Comparison of ENCODE assay signal across 11 cellular contexts in the genomic region with DNA sequence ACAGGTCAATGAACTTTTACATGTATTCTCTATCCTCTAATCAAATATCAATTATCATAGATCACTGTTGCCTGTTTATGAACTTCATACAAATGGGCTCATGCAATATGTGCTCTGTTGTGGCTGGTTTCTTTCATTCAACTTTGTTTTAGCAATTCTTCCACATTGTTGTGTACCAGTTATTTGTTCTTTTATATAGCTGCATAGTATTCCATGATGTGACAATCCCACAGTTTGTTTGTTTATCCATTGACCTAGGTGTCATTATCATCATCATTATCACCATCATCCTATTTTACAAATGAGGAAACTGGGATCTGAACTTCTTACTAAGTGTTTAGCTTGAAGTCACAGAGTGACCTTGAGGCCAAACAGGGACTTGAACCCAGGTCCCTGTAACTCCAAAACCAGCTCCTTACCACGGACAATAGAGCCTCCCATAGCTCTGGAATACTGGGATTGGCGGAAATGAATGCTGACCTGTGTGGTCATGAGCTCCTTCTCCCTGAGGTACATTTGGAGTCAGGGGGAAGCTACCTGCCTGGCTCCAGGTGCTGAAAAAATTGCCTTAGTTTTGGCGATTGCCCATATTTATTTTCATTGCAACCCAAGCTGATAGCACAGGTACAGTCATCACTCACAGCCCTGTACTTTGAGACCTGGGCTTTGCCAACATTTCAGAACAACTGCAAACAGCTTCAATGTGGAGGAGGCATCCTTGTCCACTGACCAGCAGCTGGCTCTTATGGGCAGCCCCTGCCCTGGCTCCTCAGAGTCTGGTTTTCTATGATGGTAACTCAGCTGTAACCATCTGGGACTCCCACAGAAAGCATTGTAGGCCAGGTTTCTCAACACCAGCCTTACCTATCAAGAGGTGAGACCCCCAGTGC. TPM values are rescaled to one million over a fixed set of nuclear protein-coding genes. Genes with fewer than 3 reads are reported as not detected.
DNase-seq lines count a peak whose midpoint lies in the region; ATAC-seq, FAIRE-seq and TF ChIP-seq lines count a peak whose summit lies in the region.
"Had no signal": no experiment of that assay in that cellular context is flagged by ENCODE, and none has a peak within 500 bp of the region (broad histone marks: within the 10 kb centered on the region; RNA-seq: fewer than 3 reads in every experiment).

No MANE protein-coding gene starts in this region.

- H3K36me3 Mint-ChIP-seq in HFFc6 (ENCODE audit: low read depth) (peaks cover 26% of the 10 kb centered on the region), WTC11 (peaks cover 15% of the 10 kb centered on the region)

- H3K9me3 ChIP-seq in endothelial cell of umbilical vein (replicated peaks; ENCODE audit: control insufficient read depth, insufficient read depth, low read length) (no peaks in the 10 kb centered on the region), osteoblast (ENCODE audit: low read depth, low read length) (no peaks in the 10 kb centered on the region)

- CTCF ChIA-PET in endothelial cell of umbilical vein (lab: Charles Lee): interaction anchor here (0.8 to 3.1 kb wide), 5 partner anchors 12 to 67 kb away, joined by 3 to 18 read pairs (median 6); no protein-coding TSS in a partner anchor
- CTCF ChIA-PET in WTC11 (lab: Charles Lee): interaction anchor here (1.2 kb wide), 1 partner anchor 12 kb away, joined by 4 read pairs; no protein-coding TSS in a partner anchor

- intact Hi-C loops in endothelial cell of umbilical vein (cut with micrococcal nuclease): no loop called here

- H4K20me1 ChIP-seq in endothelial cell of umbilical vein (replicated peaks; ENCODE audit: control insufficient read depth, extremely low read depth, insufficient read depth, low read length) (no peaks in the 10 kb centered on the region), osteoblast (ENCODE audit: insufficient read depth, low read length) (peaks cover 3% of the 10 kb centered on the region)

- no peak for ATAC-seq in WTC11

- H3K27me3 Mint-ChIP-seq in HFFc6 (ENCODE audit: insufficient read depth): peaks cover 39% of the 10 kb centered on the region
- no peaks in the 10 kb centered on the region; the same call in 1 of the 2 replicates for H3K27me3 Mint-ChIP-seq in WTC11 (ENCODE audit: low read depth)

- H3K4me2 ChIP-seq in endothelial cell of umbilical vein (ENCODE audit: insufficient read depth, low read length): no peak overlapping the region
- no peak overlapping the region for H3K4me2 ChIP-seq in osteoblast (ENCODE audit: insufficient read depth, low read length)

- POLR2A ChIA-PET in endothelial cell of umbilical vein (lab: Charles Lee) (interaction anchor here (1.4 to 1.9 kb wide), 2 partner anchors 9 to 101 kb away, joined by 10 to 11 read pairs; a partner anchor contains a TSS), WTC11 (lab: Charles Lee) (no interaction called here)

- H3K9me1 ChIP-seq in endothelial cell of umbilical vein (replicated peaks; ENCODE audit: control insufficient read depth, extremely low read depth, insufficient read depth, low read length): no peaks in the 10 kb centered on the region

- H3K9me3 Mint-ChIP-seq in HFFc6 (peaks cover 4% of the 10 kb centered on the region; the same call in 1 of the 2 replicates), WTC11 (no peaks in the 10 kb centered on the region)

- no TSS peak for BruUV-seq in endothelial cell of umbilical vein (replicated peaks; lab: Mats Ljungman, UMichigan)

- DNase-seq in HFFc6 (no peak), endothelial cell of umbilical vein (ENCODE audit: low read depth, low spot score) (no peak), osteoblast (ENCODE audit: insufficient read length, low spot score, missing footprints) (peak; percentile 23), WTC11 (ENCODE audit: low spot score) (no peak), NCI-H2171 treated with DMSO at 0.1 percent for 48 hours (lab: John Stamatoyannopoulos, UW) (no peak)
- DNase-seq in stimulated activated CD4-positive, alpha-beta T cell treated with anti-CD3 and anti-CD28 coated beads, Interleukin-1b, Interleukin-23, amount 100 ng/mL, for 48 hours: no peak
- DNase-seq in activated effector memory CD4-positive, alpha-beta T cell treated with anti-CD3 and anti-CD28 coated beads, Interleukin-2, amount 50 U/mL, for 16 hours: no peak
- DNase-seq: cortex of kidney, OCI-M1 had no signal

- TF ChIP-seq POLR2A in endothelial cell of umbilical vein (IDR thresholded peaks at IDR 0.05; ENCODE audit: low read depth, low read length): no peak

- FAIRE-seq in endothelial cell of umbilical vein (lab: Jason Lieb, UNC): no peak

- peaks cover 71% of the 10 kb centered on the region for H3K4me1 ChIP-seq in ACC112 (ENCODE audit: control insufficient read depth, insufficient read depth, low read length, unreplicated experiment)
- H3K4me1 ChIP-seq in endothelial cell of umbilical vein (ENCODE audit: control insufficient read depth, extremely low read depth, insufficient read depth, low read length): peaks cover 59% of the 10 kb centered on the region
- peaks cover 53% of the 10 kb centered on the region for H3K4me1 ChIP-seq in osteoblast (ENCODE audit: insufficient read depth, low read length)

- no peak overlapping the region for H3K4me3 Mint-ChIP-seq in HFFc6
- no peak overlapping the region for H3K4me3 Mint-ChIP-seq in WTC11

- dilution Hi-C loops in endothelial cell of umbilical vein (cut with MboI; ENCODE audit: extremely low pct_ligation_motif_present, low sequenced_read_pairs): no loop called here

- H3K9ac ChIP-seq in endothelial cell of umbilical vein (replicated peaks; ENCODE audit: extremely low read depth, insufficient read depth, low read length): no peak overlapping the region

- H3K4me3 ChIP-seq in ACC112 (ENCODE audit: low read depth, low read length): no peak overlapping the region
- H3K4me3 ChIP-seq in endothelial cell of umbilical vein (replicated peaks in 1 of 3; ENCODE audit: insufficient read depth in 1 of 3, low read depth in 1 of 3, low read length in 3 of 3): no peak overlapping the region
- H3K4me3 ChIP-seq in osteoblast (ENCODE audit: insufficient read depth, low read length): no peak overlapping the region

- H3K36me3 ChIP-seq in ACC112 (ENCODE audit: insufficient read depth, low read length): peaks cover 12% of the 10 kb centered on the region
- peaks cover 0 to 7% of the 10 kb centered on the region in 2 experiments for H3K36me3 ChIP-seq in endothelial cell of umbilical vein (ENCODE audit: control insufficient read depth in 2 of 2, extremely low read depth in 1 of 2, insufficient read depth in 2 of 2, low read length in 2 of 2)
- H3K36me3 ChIP-seq in osteoblast (ENCODE audit: insufficient read depth, low read length): peaks cover 19% of the 10 kb centered on the region

- H2AFZ ChIP-seq in ACC112 (ENCODE audit: low read length, unreplicated experiment) (no peak overlapping the region), endothelial cell of umbilical vein (ENCODE audit: low read depth, low read length) (no peak overlapping the region), osteoblast (ENCODE audit: low read length) (no peak overlapping the region)

- TF ChIP-seq CTCF in HFFc6 (IDR thresholded peaks at IDR 0.05) (no peak), endothelial cell of umbilical vein (IDR thresholded peaks at IDR 0.05; ENCODE audit: extremely low read depth in 1 of 2, insufficient read depth in 1 of 2, low read depth in 1 of 2, low read length in 2 of 2) (no peak), osteoblast (IDR thresholded peaks at IDR 0.05; ENCODE audit: extremely low read depth, low read depth, low read length) (no peak), WTC11 (IDR thresholded peaks at IDR 0.05) (no peak)

- H3K4me1 Mint-ChIP-seq in HFFc6 (ENCODE audit: low read depth) (peaks cover 78% of the 10 kb centered on the region), WTC11 (peaks cover 27% of the 10 kb centered on the region)

- H3K79me2 ChIP-seq in ACC112 (ENCODE audit: control insufficient read depth, insufficient read depth, low read length, unreplicated experiment) (peaks cover 13% of the 10 kb centered on the region), endothelial cell of umbilical vein (ENCODE audit: control insufficient read depth, insufficient read depth, low read length) (peaks cover 5% of the 10 kb centered on the region), osteoblast (ENCODE audit: insufficient read depth, low read length) (peaks cover 5% of the 10 kb centered on the region)

- no peaks in the 10 kb centered on the region for H3K27me3 ChIP-seq in ACC112 (ENCODE audit: insufficient read depth, low read length)
- no peaks in the 10 kb centered on the region for H3K27me3 ChIP-seq in endothelial cell of umbilical vein (ENCODE audit: control insufficient read depth in 2 of 2, insufficient read depth in 2 of 2, low read length in 2 of 2)
- H3K27me3 ChIP-seq in osteoblast (ENCODE audit: insufficient read depth, low read length): no peaks in the 10 kb centered on the region

- H3K27ac ChIP-seq in ACC112 (ENCODE audit: low read depth, low read length): peak overlapping the region; percentile 95
- peak overlapping the region; percentile 20 for H3K27ac ChIP-seq in endothelial cell of umbilical vein (ENCODE audit: insufficient read depth, low read depth, low read length)
- peak overlapping the region; percentile 54 for H3K27ac ChIP-seq in osteoblast (ENCODE audit: low read depth, low read length)
- H3K27ac ChIP-seq: C4-2B had no signal

- H3K27ac Mint-ChIP-seq in HFFc6 (peak overlapping the region; percentile 99), WTC11 (no peak overlapping the region)

TF ChIP-seq in endothelial cell of umbilical vein, 7 proteins besides CTCF, POLR2A, EP300 and RAD21 (continues in another document):
- TF ChIP-seq POLR2AphosphoS5 (IDR thresholded peaks at IDR 0.05; ENCODE audit: insufficient read depth, low read depth, low read length): no peak
- no peak for TF ChIP-seq EZH2 (IDR thresholded peaks at IDR 0.05; ENCODE audit: borderline replicate concordance, low read depth, low read length, severe bottlenecking)

RNA-seq across cellular contexts. Expression of a gene that starts 9.2 kb away (rescaled TPM):
- total RNA-seq in HFFc6 (2021; fragmentation: NEBNext Ultra II Directional; extraction: Animal tissue kit (Norgen Biotek cat#: 25700)): 100 to 1,000 TPM; 135 to 161 (median 144) TPM
- total RNA-seq in endothelial cell of umbilical vein (89.6 and 91.3 TPM in 2 replicates), osteoblast (46.7 and 47.1 TPM in 2 replicates), WTC11 (2021) (132 to 150 TPM (median 148 TPM) in 3 replicates)
- 46.0 and 63.3 TPM in 2 replicates for polyA plus RNA-seq in endothelial cell of umbilical vein
- polyA plus RNA-seq in endothelial cell of umbilical vein (2011; cell fraction: cytosol; rRNA removed): 50.0 and 63.4 TPM in 2 replicates
- polyA plus RNA-seq in endothelial cell of umbilical vein (2011; cell fraction: nucleus; rRNA removed): 22.0 and 22.8 TPM in 2 replicates
- polyA plus RNA-seq in endothelial cell of umbilical vein (2012): 52.4 and 76.4 TPM in 2 replicates
- polyA minus RNA-seq in endothelial cell of umbilical vein: 16.9 and 24.7 TPM in 2 replicates
- 34.5 TPM for polyA minus RNA-seq in endothelial cell of umbilical vein (2011; cell fraction: cytosol; rRNA and poly(A)+ RNA removed)
- 15.7 and 25.6 TPM in 2 replicates for polyA minus RNA-seq in endothelial cell of umbilical vein (2011; cell fraction: nucleus; rRNA and poly(A)+ RNA removed)

Comparison
In these comparisons a context has a peak if more than half of its experiments do, and no peak if none do; other contexts are left out.
1. H3K27ac ChIP-seq: peak in every context shown above with its lines; median percentile 95 in ACC112; 54 in osteoblast; 20 in endothelial cell of umbilical vein.